ENCODE assay signal across 1 cellular context in the genomic region with DNA sequence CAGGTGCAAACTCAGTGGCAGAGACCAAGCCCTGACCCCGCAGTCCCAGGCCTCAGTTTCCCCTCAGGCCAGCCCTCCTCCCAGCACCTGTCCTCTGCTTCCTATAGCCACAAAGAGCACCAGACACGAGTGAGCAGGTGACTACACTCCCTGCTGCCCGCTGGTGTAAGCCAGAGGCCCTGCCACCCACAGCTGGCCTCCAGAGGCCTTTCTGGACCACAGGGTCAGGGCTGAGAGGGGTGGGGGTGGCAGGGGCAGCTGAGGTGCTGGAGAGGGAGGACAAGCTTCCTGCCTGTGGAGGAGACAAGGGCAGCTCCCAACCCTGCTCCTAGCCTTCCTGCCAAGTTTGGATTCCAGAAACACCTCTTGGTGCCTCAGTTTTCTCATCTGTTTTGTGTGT.
TF ChIP-seq lines count a peak whose summit lies in the region.

No MANE protein-coding gene starts in this region.

TF ChIP-seq in HCT116, 20 proteins besides CTCF, POLR2A, EP300 and RAD21 (continued from another document):
- TF ChIP-seq, protein P1, sequence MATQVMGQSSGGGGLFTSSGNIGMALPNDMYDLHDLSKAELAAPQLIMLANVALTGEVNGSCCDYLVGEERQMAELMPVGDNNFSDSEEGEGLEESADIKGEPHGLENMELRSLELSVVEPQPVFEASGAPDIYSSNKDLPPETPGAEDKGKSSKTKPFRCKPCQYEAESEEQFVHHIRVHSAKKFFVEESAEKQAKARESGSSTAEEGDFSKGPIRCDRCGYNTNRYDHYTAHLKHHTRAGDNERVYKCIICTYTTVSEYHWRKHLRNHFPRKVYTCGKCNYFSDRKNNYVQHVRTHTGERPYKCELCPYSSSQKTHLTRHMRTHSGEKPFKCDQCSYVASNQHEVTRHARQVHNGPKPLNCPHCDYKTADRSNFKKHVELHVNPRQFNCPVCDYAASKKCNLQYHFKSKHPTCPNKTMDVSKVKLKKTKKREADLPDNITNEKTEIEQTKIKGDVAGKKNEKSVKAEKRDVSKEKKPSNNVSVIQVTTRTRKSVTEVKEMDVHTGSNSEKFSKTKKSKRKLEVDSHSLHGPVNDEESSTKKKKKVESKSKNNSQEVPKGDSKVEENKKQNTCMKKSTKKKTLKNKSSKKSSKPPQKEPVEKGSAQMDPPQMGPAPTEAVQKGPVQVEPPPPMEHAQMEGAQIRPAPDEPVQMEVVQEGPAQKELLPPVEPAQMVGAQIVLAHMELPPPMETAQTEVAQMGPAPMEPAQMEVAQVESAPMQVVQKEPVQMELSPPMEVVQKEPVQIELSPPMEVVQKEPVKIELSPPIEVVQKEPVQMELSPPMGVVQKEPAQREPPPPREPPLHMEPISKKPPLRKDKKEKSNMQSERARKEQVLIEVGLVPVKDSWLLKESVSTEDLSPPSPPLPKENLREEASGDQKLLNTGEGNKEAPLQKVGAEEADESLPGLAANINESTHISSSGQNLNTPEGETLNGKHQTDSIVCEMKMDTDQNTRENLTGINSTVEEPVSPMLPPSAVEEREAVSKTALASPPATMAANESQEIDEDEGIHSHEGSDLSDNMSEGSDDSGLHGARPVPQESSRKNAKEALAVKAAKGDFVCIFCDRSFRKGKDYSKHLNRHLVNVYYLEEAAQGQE (IDR thresholded peaks at IDR 0.05; ENCODE audit: low read depth) = no peak
- TF ChIP-seq JUND (IDR thresholded peaks at IDR 0.05) = no peak
- no peak for TF ChIP-seq CBX3 (IDR thresholded peaks at IDR 0.05; ENCODE audit: low read depth)
- TF ChIP-seq, protein P2, sequence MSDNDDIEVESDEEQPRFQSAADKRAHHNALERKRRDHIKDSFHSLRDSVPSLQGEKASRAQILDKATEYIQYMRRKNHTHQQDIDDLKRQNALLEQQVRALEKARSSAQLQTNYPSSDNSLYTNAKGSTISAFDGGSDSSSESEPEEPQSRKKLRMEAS (IDR thresholded peaks at IDR 0.05) = no peak
- no peak for TF ChIP-seq ZFX (IDR thresholded peaks at IDR 0.05)
- TF ChIP-seq SRF (IDR thresholded peaks at IDR 0.05; ENCODE audit: low read depth) = no peak
- TF ChIP-seq CEBPB (IDR thresholded peaks at IDR 0.05; ENCODE audit: low read depth) = no peak
- TF ChIP-seq TCF7L2 (IDR thresholded peaks at IDR 0.05; ENCODE audit: borderline replicate concordance, extremely low read depth, insufficient read depth, insufficient read length) = no peak
- TF ChIP-seq, protein P3, sequence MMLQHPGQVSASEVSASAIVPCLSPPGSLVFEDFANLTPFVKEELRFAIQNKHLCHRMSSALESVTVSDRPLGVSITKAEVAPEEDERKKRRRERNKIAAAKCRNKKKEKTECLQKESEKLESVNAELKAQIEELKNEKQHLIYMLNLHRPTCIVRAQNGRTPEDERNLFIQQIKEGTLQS (IDR thresholded peaks at IDR 0.05) = no peak
- TF ChIP-seq, protein P4, sequence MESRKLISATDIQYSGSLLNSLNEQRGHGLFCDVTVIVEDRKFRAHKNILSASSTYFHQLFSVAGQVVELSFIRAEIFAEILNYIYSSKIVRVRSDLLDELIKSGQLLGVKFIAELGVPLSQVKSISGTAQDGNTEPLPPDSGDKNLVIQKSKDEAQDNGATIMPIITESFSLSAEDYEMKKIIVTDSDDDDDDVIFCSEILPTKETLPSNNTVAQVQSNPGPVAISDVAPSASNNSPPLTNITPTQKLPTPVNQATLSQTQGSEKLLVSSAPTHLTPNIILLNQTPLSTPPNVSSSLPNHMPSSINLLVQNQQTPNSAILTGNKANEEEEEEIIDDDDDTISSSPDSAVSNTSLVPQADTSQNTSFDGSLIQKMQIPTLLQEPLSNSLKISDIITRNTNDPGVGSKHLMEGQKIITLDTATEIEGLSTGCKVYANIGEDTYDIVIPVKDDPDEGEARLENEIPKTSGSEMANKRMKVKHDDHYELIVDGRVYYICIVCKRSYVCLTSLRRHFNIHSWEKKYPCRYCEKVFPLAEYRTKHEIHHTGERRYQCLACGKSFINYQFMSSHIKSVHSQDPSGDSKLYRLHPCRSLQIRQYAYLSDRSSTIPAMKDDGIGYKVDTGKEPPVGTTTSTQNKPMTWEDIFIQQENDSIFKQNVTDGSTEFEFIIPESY (IDR thresholded peaks at IDR 0.05; ENCODE audit: extremely low read depth, insufficient replicate concordance, low read length) = no peak
- TF ChIP-seq ZNF274 (IDR thresholded peaks at IDR 0.05; ENCODE audit: low read depth, low read length) = no peak
- no peak for TF ChIP-seq SIN3A (IDR thresholded peaks at IDR 0.05; ENCODE audit: low read depth)
- no peak for TF ChIP-seq EGR1 (IDR thresholded peaks at IDR 0.05; ENCODE audit: low read depth)
- TF ChIP-seq YY1 (IDR thresholded peaks at IDR 0.05; ENCODE audit: extremely low read depth, insufficient replicate concordance, low read depth, low read length) = no peak
- TF ChIP-seq SP1 (IDR thresholded peaks at IDR 0.05; ENCODE audit: low read depth) = no peak
- no peak for TF ChIP-seq EZH2phosphoT487 (IDR thresholded peaks at IDR 0.05; ENCODE audit: borderline replicate concordance)
TF ChIP-seq in HCT116: peak in this region for 0.
